13 cellular contexts compared by ENCODE assay signal in genomic region chr2:15733867-15734765, GRCh38.
DNase-seq lines count a peak whose midpoint lies in the region; ATAC-seq, FAIRE-seq and TF ChIP-seq lines count a peak whose summit lies in the region.
"Had no signal": no experiment of that assay in that cellular context is flagged by ENCODE, and none has a peak within 500 bp of the region (broad histone marks: within the 10 kb centered on the region; RNA-seq: fewer than 3 reads in every experiment).

No MANE protein-coding gene starts in this region.

- H3K9me3 Mint-ChIP-seq in T-cell = no peaks in the 10 kb centered on the region
- no peaks in the 10 kb centered on the region for H3K9me3 Mint-ChIP-seq in stimulated activated naive CD8-positive, alpha-beta T cell treated with anti-CD3 and anti-CD28 coated beads, Interleukin-15, amount 100 ng/mL, for 72 hours
- H3K9me3 Mint-ChIP-seq: activated T-helper 17 cell treated with anti-CD3 and anti-CD28 coated beads, Interleukin-2, amount 50 U/mL, for 72 hours; effector memory CD8-positive, alpha-beta T cell had no signal

- CTCF ChIA-PET in T-cell (lab: Charles Lee) = no interaction called here

- H3F3A ChIP-seq in smooth muscle cell (ENCODE audit: low read depth) = peaks cover 4% of the 10 kb centered on the region

- DNase-seq in HTR-8/SVneo (ENCODE audit: insufficient read length, low spot score) = peak; percentile 26
- DNase-seq in body of pancreas = peak in 3 of 4 donors; percentile 36 to 42 (median 38)
- no peak for DNase-seq in right cardiac atrium
- DNase-seq in smooth muscle cell (lab: John Stamatoyannopoulos, UW; ENCODE audit: unreplicated experiment) = no peak
- DNase-seq in NCI-H1436 treated with DMSO at 0.1 percent for 48 hours (lab: John Stamatoyannopoulos, UW) = no peak
- DNase-seq in T-cell = no peak
- no peak for DNase-seq in stimulated activated naive CD8-positive, alpha-beta T cell treated with anti-CD3 and anti-CD28 coated beads, Interleukin-15, amount 100 ng/mL, for 72 hours
- DNase-seq: effector memory CD8-positive, alpha-beta T cell; NCI-H1048; OCI-M1 had no signal

- H3K27ac ChIP-seq in body of pancreas = peak overlapping the region in 2 of 4 donors; percentile 2 to 32
- peak overlapping the region; percentile 30 for H3K27ac ChIP-seq in right cardiac atrium (ENCODE audit: low read length)
- peak overlapping the region; percentile 67 for H3K27ac ChIP-seq in smooth muscle cell (ENCODE audit: low read depth)

- ATAC-seq in body of pancreas (peak; percentile 58), right cardiac atrium (peak in 1 of 2 donors; percentile 7), HG03432 (IDR thresholded peaks at IDR 0.05; ENCODE audit: unreplicated experiment) (no peak), T-cell (replicated peaks in 1 of 4) (no peak)
- no peak for ATAC-seq in stimulated activated naive CD8-positive, alpha-beta T cell treated with anti-CD3 and anti-CD28 coated beads, Interleukin-15, amount 100 ng/mL, for 72 hours
- ATAC-seq: activated T-helper 17 cell treated with anti-CD3 and anti-CD28 coated beads, Interleukin-2, amount 50 U/mL, for 72 hours; effector memory CD8-positive, alpha-beta T cell had no signal

- no peak overlapping the region for H3K9ac ChIP-seq in smooth muscle cell (ENCODE audit: low read depth)

- 23 to 24% methylated on average over 11 of the region's 11 CpGs for WGBS in body of pancreas, 2 donors
- WGBS in right cardiac atrium = 31% methylated on average over 11 of the region's 11 CpGs
- 45% methylated on average over 11 of the region's 11 CpGs for WGBS in smooth muscle cell (ENCODE audit: low lambda C conversion rate)

- no peak overlapping the region for H2AFZ ChIP-seq in smooth muscle cell (ENCODE audit: low read depth)

- no peak for FAIRE-seq in HTR-8/SVneo (lab: Jason Lieb, UNC)
- FAIRE-seq: keratinocyte had no signal

- H3K4me1 ChIP-seq in body of pancreas (peaks cover 38% of the 10 kb centered on the region), right cardiac atrium (ENCODE audit: control insufficient read depth, insufficient read depth, low read length) (peaks cover 15% of the 10 kb centered on the region), smooth muscle cell (ENCODE audit: low read depth) (peaks cover 21% of the 10 kb centered on the region)

- H3K27ac Mint-ChIP-seq in T-cell = no peak overlapping the region
- H3K27ac Mint-ChIP-seq in stimulated activated naive CD8-positive, alpha-beta T cell treated with anti-CD3 and anti-CD28 coated beads, Interleukin-15, amount 100 ng/mL, for 72 hours = no peak overlapping the region
- H3K27ac Mint-ChIP-seq: activated T-helper 17 cell treated with anti-CD3 and anti-CD28 coated beads, Interleukin-2, amount 50 U/mL, for 72 hours; effector memory CD8-positive, alpha-beta T cell had no signal

- H3K4me2 ChIP-seq in smooth muscle cell = peak overlapping the region; percentile 74

- H3K79me2 ChIP-seq in smooth muscle cell (ENCODE audit: low read depth) = no peaks in the 10 kb centered on the region

- intact Hi-C loops in body of pancreas (cut with DNase I) = no loop called here
- intact Hi-C loops in right cardiac atrium (cut with DNase I) = no loop called here

- no peak overlapping the region for H3K4me3 ChIP-seq in body of pancreas
- no peak overlapping the region for H3K4me3 ChIP-seq in right cardiac atrium (ENCODE audit: low read length)
- H3K4me3 ChIP-seq in smooth muscle cell = no peak overlapping the region

- H3K27me3 ChIP-seq in body of pancreas = no peaks in the 10 kb centered on the region
- H3K27me3 ChIP-seq in right cardiac atrium (ENCODE audit: control insufficient read depth, insufficient read depth) = no peaks in the 10 kb centered on the region
- no peaks in the 10 kb centered on the region for H3K27me3 ChIP-seq in smooth muscle cell (ENCODE audit: low read depth)

- no peaks in the 10 kb centered on the region for H3K9me3 ChIP-seq in body of pancreas
- H3K9me3 ChIP-seq in right cardiac atrium (ENCODE audit: control insufficient read depth, low read length) = no peaks in the 10 kb centered on the region
- no peaks in the 10 kb centered on the region for H3K9me3 ChIP-seq in smooth muscle cell (replicated peaks; ENCODE audit: low read depth)

- H3K36me3 Mint-ChIP-seq in T-cell = no peaks in the 10 kb centered on the region

- no peak for TF ChIP-seq POLR2A in body of pancreas (IDR thresholded peaks at IDR 0.05)

- POLR2A ChIA-PET in T-cell (lab: Charles Lee) = no interaction called here

- H3K4me3 Mint-ChIP-seq in T-cell = no peak overlapping the region
- no peak overlapping the region for H3K4me3 Mint-ChIP-seq in stimulated activated naive CD8-positive, alpha-beta T cell treated with anti-CD3 and anti-CD28 coated beads, Interleukin-15, amount 100 ng/mL, for 72 hours
- H3K4me3 Mint-ChIP-seq: activated T-helper 17 cell treated with anti-CD3 and anti-CD28 coated beads, Interleukin-2, amount 50 U/mL, for 72 hours; effector memory CD8-positive, alpha-beta T cell had no signal

- no peak for TF ChIP-seq CTCF in body of pancreas (IDR thresholded peaks at IDR 0.05)
- TF ChIP-seq CTCF in smooth muscle cell (IDR thresholded peaks at IDR 0.05; ENCODE audit: borderline replicate concordance, insufficient read depth, poor library complexity, severe bottlenecking) = no peak

- H3K4me1 Mint-ChIP-seq in T-cell = no peaks in the 10 kb centered on the region
- H3K4me1 Mint-ChIP-seq in stimulated activated naive CD8-positive, alpha-beta T cell treated with anti-CD3 and anti-CD28 coated beads, Interleukin-15, amount 100 ng/mL, for 72 hours = no peaks in the 10 kb centered on the region
- H3K4me1 Mint-ChIP-seq: activated T-helper 17 cell treated with anti-CD3 and anti-CD28 coated beads, Interleukin-2, amount 50 U/mL, for 72 hours had no signal

- H3K27me3 Mint-ChIP-seq in T-cell = peaks cover 2 to 6% of the 10 kb centered on the region in 2 donors
- H3K27me3 Mint-ChIP-seq in stimulated activated naive CD8-positive, alpha-beta T cell treated with anti-CD3 and anti-CD28 coated beads, Interleukin-15, amount 100 ng/mL, for 72 hours = peaks cover 28% of the 10 kb centered on the region

- H4K20me1 ChIP-seq in smooth muscle cell (ENCODE audit: low read depth) = no peaks in the 10 kb centered on the region

- H3K36me3 ChIP-seq in body of pancreas (replicated peaks in 1 of 2; ENCODE audit: insufficient read depth in 1 of 2, low read depth in 2 of 2) (no peaks in the 10 kb centered on the region), smooth muscle cell (ENCODE audit: low read depth) (no peaks in the 10 kb centered on the region)

Comparison
In these comparisons a context has a peak if more than half of its experiments do, and no peak if none do; other contexts are left out.
1. DNase-seq: peak in HTR-8/SVneo (single experiment) and body of pancreas (3 of 4); none in right cardiac atrium (0 of 3), smooth muscle cell (single experiment), NCI-H1436 treated with DMSO at 0.1 percent for 48 hours (single experiment), T-cell (0 of 34) and stimulated activated naive CD8-positive, alpha-beta T cell treated with anti-CD3 and anti-CD28 coated beads, Interleukin-15, amount 100 ng/mL, for 72 hours (0 of 2).